8 cellular contexts compared by ENCODE assay signal in genomic region chr1:97849350-97850339, GRCh38.
A peak's percentile ranks its signal among the peaks of the same experiment; 100 is the strongest.
DNase-seq lines count a peak whose midpoint lies in the region; ATAC-seq and TF ChIP-seq lines count a peak whose summit lies in the region.

No MANE protein-coding gene starts in this region.

- no peaks in the 10 kb centered on the region for H3K36me3 ChIP-seq in kidney epithelial cell (ENCODE audit: control insufficient read depth, insufficient read depth, low read length)

- no peak for DNase-seq in activated T-cell treated with anti-CD3 and anti-CD28 coated beads, Interleukin-2, amount 50 U/mL, for 24 hours
- DNase-seq in activated T-cell treated with anti-CD3 and anti-CD28 coated beads for 4 hours (no peak), HPDE6-E6E7 (ENCODE audit: extremely low spot score) (peak; percentile 62), kidney epithelial cell (ENCODE audit: low read depth) (peak; percentile 57), GM13977 (ENCODE audit: low spot score) (no peak)
- no peak for DNase-seq in T-helper 2 cell treated with Interferon-gamma antibody and Interleukin-4, amounts not matched to agents 5 μg/mL and 100 μg/mL, for 36 hours (ENCODE audit: low spot score)

- peaks cover 25% of the 10 kb centered on the region for H3K4me1 Mint-ChIP-seq in activated T-cell treated with anti-CD3 and anti-CD28 coated beads, Interleukin-2, amount 50 U/mL, for 24 hours (ENCODE audit: low read depth)
- peaks cover 17% of the 10 kb centered on the region for H3K4me1 Mint-ChIP-seq in T-helper 2 cell treated with Interferon-gamma antibody and Interleukin-4, amounts not matched to agents 5 μg/mL and 100 μg/mL, for 36 hours (ENCODE audit: low read depth)

- TF ChIP-seq CTCF in kidney epithelial cell (IDR thresholded peaks at IDR 0.05; ENCODE audit: insufficient read depth, low read length, poor library complexity, severe bottlenecking) (no peak), GM13977 (IDR thresholded peaks at IDR 0.05; ENCODE audit: extremely low read depth, insufficient read depth, missing control alignments) (no peak)

- no peaks in the 10 kb centered on the region for H3K27me3 ChIP-seq in kidney epithelial cell (ENCODE audit: control insufficient read depth, insufficient read depth, low read length)

- no peak overlapping the region for H3K4me3 ChIP-seq in kidney epithelial cell (ENCODE audit: low read depth, low read length)

- in situ Hi-C loops in GM13977 (cut with MboI; ENCODE audit: low pct_unique_long_range_greater_than_20kb, low sequenced_read_pairs, unreplicated experiment) = no loop called here

- H3K9me3 Mint-ChIP-seq in activated T-cell treated with anti-CD3 and anti-CD28 coated beads, Interleukin-2, amount 50 U/mL, for 24 hours = no peaks in the 10 kb centered on the region
- peaks cover 3% of the 10 kb centered on the region for H3K9me3 Mint-ChIP-seq in T-helper 2 cell treated with Interferon-gamma antibody and Interleukin-4, amounts not matched to agents 5 μg/mL and 100 μg/mL, for 36 hours

- no peaks in the 10 kb centered on the region for H3K27me3 Mint-ChIP-seq in activated T-cell treated with anti-CD3 and anti-CD28 coated beads, Interleukin-2, amount 50 U/mL, for 24 hours
- no peaks in the 10 kb centered on the region for H3K27me3 Mint-ChIP-seq in T-helper 2 cell treated with Interferon-gamma antibody and Interleukin-4, amounts not matched to agents 5 μg/mL and 100 μg/mL, for 36 hours (ENCODE audit: low read depth)

- peak overlapping the region; percentile 41 for H3K4me3 Mint-ChIP-seq in activated T-cell treated with anti-CD3 and anti-CD28 coated beads, Interleukin-2, amount 50 U/mL, for 24 hours
- peak overlapping the region; percentile 18 for H3K4me3 Mint-ChIP-seq in T-helper 2 cell treated with Interferon-gamma antibody and Interleukin-4, amounts not matched to agents 5 μg/mL and 100 μg/mL, for 36 hours

- peak overlapping the region; percentile 5 for H3K27ac Mint-ChIP-seq in activated T-cell treated with anti-CD3 and anti-CD28 coated beads, Interleukin-2, amount 50 U/mL, for 24 hours
- no peak overlapping the region for H3K27ac Mint-ChIP-seq in T-helper 2 cell treated with Interferon-gamma antibody and Interleukin-4, amounts not matched to agents 5 μg/mL and 100 μg/mL, for 36 hours

- H3K36me3 Mint-ChIP-seq in activated T-cell treated with anti-CD3 and anti-CD28 coated beads, Interleukin-2, amount 50 U/mL, for 24 hours (ENCODE audit: low read depth) = peaks cover 20% of the 10 kb centered on the region
- H3K36me3 Mint-ChIP-seq in T-helper 2 cell treated with Interferon-gamma antibody and Interleukin-4, amounts not matched to agents 5 μg/mL and 100 μg/mL, for 36 hours (ENCODE audit: low read depth) = peaks cover 10% of the 10 kb centered on the region

- ATAC-seq in HG02588 (IDR thresholded peaks at IDR 0.05; ENCODE audit: unreplicated experiment) = no peak
- no peak for ATAC-seq in HG03139 (IDR thresholded peaks at IDR 0.05; ENCODE audit: unreplicated experiment)

Comparison
In these comparisons a context has a peak if more than half of its experiments do, and no peak if none do; other contexts are left out.
1. DNase-seq: peak in HPDE6-E6E7 (single experiment) and kidney epithelial cell (single experiment); none in activated T-cell treated with anti-CD3 and anti-CD28 coated beads, Interleukin-2, amount 50 U/mL, for 24 hours (single experiment), activated T-cell treated with anti-CD3 and anti-CD28 coated beads for 4 hours (single experiment), T-helper 2 cell treated with Interferon-gamma antibody and Interleukin-4, amounts not matched to agents 5 μg/mL and 100 μg/mL, for 36 hours (single experiment) and GM13977 (single experiment).